ENCODE assay signal across 8 cellular contexts in genomic region chr6:133973109-133973971, GRCh38. TPM values are rescaled to one million over a fixed set of nuclear protein-coding genes. Genes with fewer than 3 reads are reported as not detected.
A peak's percentile ranks its signal among the peaks of the same experiment; 100 is the strongest.
DNase-seq lines count a peak whose midpoint lies in the region; ATAC-seq and TF ChIP-seq lines count a peak whose summit lies in the region.

No MANE protein-coding gene starts in this region.

- DNase-seq in natural killer cell: no peak
- no peak for DNase-seq in natural killer cell treated with Interleukin-12 subunit alpha and Interleukin-12 subunit beta and Interleukin-15 and Interleukin-18, amount 100 ng/mL, for 72 hours (ENCODE audit: low spot score)
- peak; percentile 29 for DNase-seq in NCI-H2081 treated with DMSO at 0.1 percent for 48 hours (lab: John Stamatoyannopoulos, UW)
- no peak for DNase-seq in activated CD8-positive, alpha-beta T cell treated with anti-CD3 and anti-CD28 coated beads for 36 hours
- peak; percentile 54 for DNase-seq in glomerular visceral epithelial cell (ENCODE audit: extremely low spot score)
- no peak for DNase-seq in smooth muscle cell (lab: John Stamatoyannopoulos, UW; ENCODE audit: unreplicated experiment)

- CTCF ChIA-PET in activated CD8-positive, alpha-beta T cell treated with anti-CD3 and anti-CD28 coated beads for 36 hours (lab: Charles Lee): interaction anchor here (0.6 to 11.9 kb wide), 45 partner anchors 9 to 137 kb away, joined by 3 to 201 read pairs (median 6); partner anchors contain the start of genes SLC2A12 and TBPL1

- H3K27ac Mint-ChIP-seq in natural killer cell: peak overlapping the region; percentile 18 to 47
- H3K27ac Mint-ChIP-seq in natural killer cell treated with Interleukin-12 subunit alpha and Interleukin-12 subunit beta and Interleukin-15 and Interleukin-18, amount 100 ng/mL, for 72 hours: peak overlapping the region in 1 of 2 donors; percentile 15
- H3K27ac Mint-ChIP-seq in activated CD8-positive, alpha-beta T cell treated with anti-CD3 and anti-CD28 coated beads for 36 hours: peak overlapping the region; percentile 52

- POLR2A ChIA-PET in activated CD8-positive, alpha-beta T cell treated with anti-CD3 and anti-CD28 coated beads for 36 hours (lab: Charles Lee): interaction anchor here (1.5 kb wide), 1 partner anchor 20 kb away, joined by 5 read pairs; the partner anchor contains the start of gene TBPL1

- H3K27me3 ChIP-seq in smooth muscle cell (ENCODE audit: low read depth): no peaks in the 10 kb centered on the region

- H3K9me3 ChIP-seq in smooth muscle cell (replicated peaks; ENCODE audit: low read depth): no peaks in the 10 kb centered on the region

- H3K36me3 ChIP-seq in smooth muscle cell (ENCODE audit: low read depth): no peaks in the 10 kb centered on the region

- peaks cover 41 to 42% of the 10 kb centered on the region in 2 donors for H3K4me1 Mint-ChIP-seq in natural killer cell
- H3K4me1 Mint-ChIP-seq in natural killer cell treated with Interleukin-12 subunit alpha and Interleukin-12 subunit beta and Interleukin-15 and Interleukin-18, amount 100 ng/mL, for 72 hours (ENCODE audit: low read depth in 2 of 2): peaks cover 25 to 33% of the 10 kb centered on the region in 2 donors
- peaks cover 50% of the 10 kb centered on the region for H3K4me1 Mint-ChIP-seq in activated CD8-positive, alpha-beta T cell treated with anti-CD3 and anti-CD28 coated beads for 36 hours (ENCODE audit: low read depth)

- intact Hi-C loops in natural killer cell (cut with micrococcal nuclease): loop anchor here (1.0 to 2.0 kb wide), 3 partner anchors 49 to 124 kb away; no protein-coding TSS in a partner anchor
- intact Hi-C loops in activated CD8-positive, alpha-beta T cell treated with anti-CD3 and anti-CD28 coated beads for 36 hours (cut with micrococcal nuclease): loop anchor here (1.0 to 2.0 kb wide), 2 partner anchors 91 to 124 kb away; no protein-coding TSS in a partner anchor

- 0% methylated on average over 4 of the region's 4 CpGs for WGBS in smooth muscle cell (ENCODE audit: low lambda C conversion rate)

- no peak overlapping the region for H2AFZ ChIP-seq in smooth muscle cell (ENCODE audit: low read depth)

- H3K79me2 ChIP-seq in smooth muscle cell (ENCODE audit: low read depth): peaks cover 85% of the 10 kb centered on the region

- H3K9ac ChIP-seq in smooth muscle cell (ENCODE audit: low read depth): no peak overlapping the region

- no peaks in the 10 kb centered on the region for H3K9me3 Mint-ChIP-seq in natural killer cell
- H3K9me3 Mint-ChIP-seq in natural killer cell treated with Interleukin-12 subunit alpha and Interleukin-12 subunit beta and Interleukin-15 and Interleukin-18, amount 100 ng/mL, for 72 hours: no peaks in the 10 kb centered on the region
- H3K9me3 Mint-ChIP-seq in activated CD8-positive, alpha-beta T cell treated with anti-CD3 and anti-CD28 coated beads for 36 hours: no peaks in the 10 kb centered on the region

- peaks cover 94% of the 10 kb centered on the region for H4K20me1 ChIP-seq in smooth muscle cell (ENCODE audit: low read depth)

- no peak overlapping the region for H3K4me3 ChIP-seq in smooth muscle cell

- H3K27ac ChIP-seq in smooth muscle cell (ENCODE audit: low read depth): no peak overlapping the region

- no peaks in the 10 kb centered on the region for H3K4me1 ChIP-seq in smooth muscle cell (ENCODE audit: low read depth)

- TF ChIP-seq CTCF in natural killer cell (IDR thresholded peaks at IDR 0.05) (peak; percentile 73), smooth muscle cell (IDR thresholded peaks at IDR 0.05; ENCODE audit: borderline replicate concordance, insufficient read depth, poor library complexity, severe bottlenecking) (peak; percentile 77)
- peak; percentile 89 for TF ChIP-seq CTCF in activated CD8-positive, alpha-beta T cell treated with anti-CD3 and anti-CD28 coated beads for 36 hours (IDR thresholded peaks at IDR 0.05)

- ATAC-seq in natural killer cell (peak in 2 of 3 donors; percentile 71 to 74), HG02885 (IDR thresholded peaks at IDR 0.05; ENCODE audit: poor library complexity, unreplicated experiment) (peak; percentile 64), GM21381 (IDR thresholded peaks at IDR 0.05; ENCODE audit: unreplicated experiment) (no peak)
- no peak for ATAC-seq in natural killer cell treated with Interleukin-12 subunit alpha and Interleukin-12 subunit beta and Interleukin-15 and Interleukin-18, amount 100 ng/mL, for 72 hours
- peak; percentile 78 for ATAC-seq in activated CD8-positive, alpha-beta T cell treated with anti-CD3 and anti-CD28 coated beads for 36 hours

- H3K27me3 Mint-ChIP-seq in natural killer cell (ENCODE audit: low read depth in 2 of 2): no peaks in the 10 kb centered on the region
- H3K27me3 Mint-ChIP-seq in natural killer cell treated with Interleukin-12 subunit alpha and Interleukin-12 subunit beta and Interleukin-15 and Interleukin-18, amount 100 ng/mL, for 72 hours: no peaks in the 10 kb centered on the region
- H3K27me3 Mint-ChIP-seq in activated CD8-positive, alpha-beta T cell treated with anti-CD3 and anti-CD28 coated beads for 36 hours: no peaks in the 10 kb centered on the region

- H3K4me3 Mint-ChIP-seq in natural killer cell: no peak overlapping the region
- H3K4me3 Mint-ChIP-seq in natural killer cell treated with Interleukin-12 subunit alpha and Interleukin-12 subunit beta and Interleukin-15 and Interleukin-18, amount 100 ng/mL, for 72 hours: no peak overlapping the region
- H3K4me3 Mint-ChIP-seq in activated CD8-positive, alpha-beta T cell treated with anti-CD3 and anti-CD28 coated beads for 36 hours: no peak overlapping the region

- no peaks in the 10 kb centered on the region for H3K36me3 Mint-ChIP-seq in natural killer cell
- H3K36me3 Mint-ChIP-seq in natural killer cell treated with Interleukin-12 subunit alpha and Interleukin-12 subunit beta and Interleukin-15 and Interleukin-18, amount 100 ng/mL, for 72 hours: peaks cover 4% of the 10 kb centered on the region
- H3K36me3 Mint-ChIP-seq in activated CD8-positive, alpha-beta T cell treated with anti-CD3 and anti-CD28 coated beads for 36 hours (ENCODE audit: low read depth): peaks cover 3% of the 10 kb centered on the region

- H3K4me2 ChIP-seq in smooth muscle cell: no peak overlapping the region

- H3F3A ChIP-seq in smooth muscle cell (ENCODE audit: low read depth): no peaks in the 10 kb centered on the region

RNA-seq across cellular contexts. Expression of gene TBPL1, which starts 20.3 kb away (rescaled TPM):
- total RNA-seq in natural killer cell (10 to 100 TPM; 54.8 to 71.0 (median 59.9) TPM), smooth muscle cell (26.8 and 46.9 TPM in 2 replicates)
- 10 to 100 TPM; 46.6 to 54.4 TPM for total RNA-seq in natural killer cell treated with Interleukin-12 subunit alpha and Interleukin-12 subunit beta and Interleukin-15 and Interleukin-18, amount 100 ng/mL, for 72 hours
- total RNA-seq in activated CD8-positive, alpha-beta T cell treated with anti-CD3 and anti-CD28 coated beads for 36 hours: 10 to 100 TPM; 30.9 to 37.8 TPM
- 35.2 and 38.7 TPM in 2 replicates for polyA plus RNA-seq in smooth muscle cell

Comparison
In these comparisons a context has a peak if more than half of its experiments do, and no peak if none do; other contexts are left out.
1. ATAC-seq: peak in natural killer cell (2 of 3), HG02885 (single experiment) and activated CD8-positive, alpha-beta T cell treated with anti-CD3 and anti-CD28 coated beads for 36 hours (single experiment); none in natural killer cell treated with Interleukin-12 subunit alpha and Interleukin-12 subunit beta and Interleukin-15 and Interleukin-18, amount 100 ng/mL, for 72 hours (0 of 2) and GM21381 (single experiment).
2. DNase-seq: peak in NCI-H2081 treated with DMSO at 0.1 percent for 48 hours (single experiment) and glomerular visceral epithelial cell (single experiment); none in natural killer cell (single experiment), natural killer cell treated with Interleukin-12 subunit alpha and Interleukin-12 subunit beta and Interleukin-15 and Interleukin-18, amount 100 ng/mL, for 72 hours (single experiment), activated CD8-positive, alpha-beta T cell treated with anti-CD3 and anti-CD28 coated beads for 36 hours (single experiment) and smooth muscle cell (single experiment).
3. Peak in every context shown above with its lines, with median percentiles within 50 percentile points of each other: CTCF ChIP-seq.